In the genomic region with DNA sequence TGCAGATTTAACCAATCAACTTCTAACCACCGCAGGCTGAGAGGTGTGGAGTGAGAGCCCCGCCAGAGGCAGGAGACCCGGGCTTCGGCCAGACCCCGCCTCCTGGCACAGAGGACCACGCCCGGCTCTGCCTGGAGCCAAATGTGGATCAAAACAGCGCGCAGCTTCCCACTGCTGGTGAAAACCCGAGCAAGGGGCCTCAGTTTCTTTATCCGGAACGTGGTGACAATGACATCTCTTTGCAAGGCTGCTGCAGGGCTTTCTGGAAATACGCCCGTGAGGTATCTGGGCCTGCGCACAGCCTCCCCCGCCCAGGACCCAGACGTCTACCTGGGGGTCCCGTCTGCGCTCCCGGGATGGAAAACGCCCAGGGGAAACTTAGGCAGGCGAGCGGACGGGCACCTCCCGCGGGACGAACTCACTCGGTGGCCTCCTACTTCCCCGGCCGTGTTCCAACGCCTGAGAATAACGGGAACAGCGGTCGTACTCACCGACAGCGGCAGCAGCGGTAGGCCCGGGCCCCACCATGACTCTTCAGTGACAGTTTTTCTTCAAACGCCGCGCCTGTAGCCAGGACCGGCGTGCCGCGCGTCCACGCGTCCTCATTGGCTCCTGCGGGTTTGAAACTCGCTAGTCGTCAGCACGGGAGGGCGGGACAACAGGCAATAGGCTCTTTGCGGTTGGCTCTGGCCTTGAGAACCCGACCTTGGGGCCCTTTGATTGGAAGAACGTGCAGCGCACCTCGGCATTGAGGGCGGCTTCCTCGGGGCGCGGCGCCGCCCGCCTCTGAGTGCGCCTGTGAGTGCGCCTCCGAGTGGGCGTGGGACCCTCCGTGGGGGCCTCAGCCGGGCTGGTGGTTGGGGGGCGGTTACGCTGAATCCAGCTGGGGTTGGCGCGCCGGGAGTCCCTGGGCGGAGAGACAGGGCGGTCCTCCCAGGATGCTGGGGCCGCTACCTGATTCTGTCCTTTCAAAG, we compare ENCODE assay signal across 8 cellular contexts. TPM values are rescaled to one million over a fixed set of nuclear protein-coding genes. Genes with fewer than 3 reads are reported as not detected.
DNase-seq lines count a peak whose midpoint lies in the region; ATAC-seq lines count a peak whose summit lies in the region.

A gene with protein sequence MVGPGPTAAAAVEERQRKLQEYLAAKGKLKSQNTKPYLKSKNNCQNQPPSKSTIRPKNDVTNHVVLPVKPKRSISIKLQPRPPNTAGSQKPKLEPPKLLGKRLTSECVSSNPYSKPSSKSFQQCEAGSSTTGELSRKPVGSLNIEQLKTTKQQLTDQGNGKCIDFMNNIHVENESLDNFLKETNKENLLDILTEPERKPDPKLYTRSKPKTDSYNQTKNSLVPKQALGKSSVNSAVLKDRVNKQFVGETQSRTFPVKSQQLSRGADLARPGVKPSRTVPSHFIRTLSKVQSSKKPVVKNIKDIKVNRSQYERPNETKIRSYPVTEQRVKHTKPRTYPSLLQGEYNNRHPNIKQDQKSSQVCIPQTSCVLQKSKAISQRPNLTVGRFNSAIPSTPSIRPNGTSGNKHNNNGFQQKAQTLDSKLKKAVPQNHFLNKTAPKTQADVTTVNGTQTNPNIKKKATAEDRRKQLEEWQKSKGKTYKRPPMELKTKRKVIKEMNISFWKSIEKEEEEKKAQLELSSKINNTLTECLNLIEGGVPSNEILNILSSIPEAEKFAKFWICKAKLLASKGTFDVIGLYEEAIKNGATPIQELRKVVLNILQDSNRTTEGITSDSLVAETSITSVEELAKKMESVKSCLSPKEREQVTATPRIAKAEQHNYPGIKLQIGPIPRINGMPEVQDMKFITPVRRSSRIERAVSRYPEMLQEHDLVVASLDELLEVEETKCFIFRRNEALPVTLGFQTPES (minus strand): TSS at position 539 of the 974 bp plus-strand sequence. CDS start 11 bp downstream, at position 528.

- H3K27me3 Mint-ChIP-seq in activated naive CD4-positive, alpha-beta T cell treated with anti-CD3 and anti-CD28 coated beads for 36 hours (ENCODE audit: low read depth), result no peaks in the 10 kb centered on the region

- H3K9me3 ChIP-seq in SK-N-MC (ENCODE audit: low read depth, low read length), result no peaks in the 10 kb centered on the region

- peak within 1 kb of the TSS; percentile 98 for H3K4me3 Mint-ChIP-seq in activated naive CD4-positive, alpha-beta T cell treated with anti-CD3 and anti-CD28 coated beads for 36 hours

- H3K9me3 Mint-ChIP-seq in activated naive CD4-positive, alpha-beta T cell treated with anti-CD3 and anti-CD28 coated beads for 36 hours, result no peaks in the 10 kb centered on the region

- H3K4me3 ChIP-seq in SK-N-MC, result peak within 1 kb of the TSS; percentile 98

- ATAC-seq in HG02588 (IDR thresholded peaks at IDR 0.05; ENCODE audit: unreplicated experiment), result peak; percentile 98

- intact Hi-C loops in activated naive CD4-positive, alpha-beta T cell treated with anti-CD3 and anti-CD28 coated beads for 36 hours (cut with micrococcal nuclease), result loop anchor here (1.0 to 5.0 kb wide), 3 partner anchors 48 to 408 kb away; a partner anchor contains a TSS

- peaks cover 30% of the 10 kb centered on the region for H3K36me3 Mint-ChIP-seq in activated naive CD4-positive, alpha-beta T cell treated with anti-CD3 and anti-CD28 coated beads for 36 hours (ENCODE audit: low read depth)

- peak within 1 kb of the TSS; percentile 48; the same call in 1 of the 2 replicates for H3K27ac ChIP-seq in SK-N-MC

- peak within 1 kb of the TSS; percentile 93 for H3K27ac Mint-ChIP-seq in activated naive CD4-positive, alpha-beta T cell treated with anti-CD3 and anti-CD28 coated beads for 36 hours

- peak within 1 kb of the TSS; percentile 89 for H3K9ac ChIP-seq in SK-N-MC (ENCODE audit: insufficient read length)

- CTCF ChIA-PET in activated naive CD4-positive, alpha-beta T cell treated with anti-CD3 and anti-CD28 coated beads for 36 hours (lab: Charles Lee), result interaction anchor here (2.3 kb wide), 1 partner anchor 177 kb away, joined by 12 read pairs; no protein-coding TSS in a partner anchor

- peaks cover 18% of the 10 kb centered on the region for H3K4me1 Mint-ChIP-seq in activated naive CD4-positive, alpha-beta T cell treated with anti-CD3 and anti-CD28 coated beads for 36 hours (ENCODE audit: low read depth)

- peaks cover 24% of the 10 kb centered on the region for H3K36me3 ChIP-seq in SK-N-MC (ENCODE audit: insufficient read depth, low read length)

- DNase-seq in GM04504 (ENCODE audit: low read depth), result peak; percentile 93
- DNase-seq in NCI-H1048 (lab: John Stamatoyannopoulos, UW), result peak; percentile 96
- peak; percentile 91 for DNase-seq in SK-N-MC (ENCODE audit: low read depth, low spot score)
- peak; percentile 99 for DNase-seq in activated naive CD4-positive, alpha-beta T cell treated with anti-CD3 and anti-CD28 coated beads for 36 hours
- peak; percentile 99 for DNase-seq in germinal center (ENCODE audit: low spot score)
- DNase-seq in non-pigmented ciliary epithelial cell (ENCODE audit: low read depth), result peak; percentile 94
- peak; percentile 97 for DNase-seq in superior temporal gyrus (ENCODE audit: extremely low spot score)

RNA-seq across cellular contexts. Expression of the gene that starts here (rescaled TPM):
- 10 to 100 TPM; 49.2 to 50.8 TPM for total RNA-seq in activated naive CD4-positive, alpha-beta T cell treated with anti-CD3 and anti-CD28 coated beads for 36 hours

Comparison
In these comparisons a context has a peak if more than half of its experiments do, and no peak if none do; other contexts are left out.
1. Peak in every context shown above with its lines: DNase-seq, ATAC-seq, H3K4me3 ChIP-seq and H3K27ac ChIP-seq.